In the genomic region with DNA sequence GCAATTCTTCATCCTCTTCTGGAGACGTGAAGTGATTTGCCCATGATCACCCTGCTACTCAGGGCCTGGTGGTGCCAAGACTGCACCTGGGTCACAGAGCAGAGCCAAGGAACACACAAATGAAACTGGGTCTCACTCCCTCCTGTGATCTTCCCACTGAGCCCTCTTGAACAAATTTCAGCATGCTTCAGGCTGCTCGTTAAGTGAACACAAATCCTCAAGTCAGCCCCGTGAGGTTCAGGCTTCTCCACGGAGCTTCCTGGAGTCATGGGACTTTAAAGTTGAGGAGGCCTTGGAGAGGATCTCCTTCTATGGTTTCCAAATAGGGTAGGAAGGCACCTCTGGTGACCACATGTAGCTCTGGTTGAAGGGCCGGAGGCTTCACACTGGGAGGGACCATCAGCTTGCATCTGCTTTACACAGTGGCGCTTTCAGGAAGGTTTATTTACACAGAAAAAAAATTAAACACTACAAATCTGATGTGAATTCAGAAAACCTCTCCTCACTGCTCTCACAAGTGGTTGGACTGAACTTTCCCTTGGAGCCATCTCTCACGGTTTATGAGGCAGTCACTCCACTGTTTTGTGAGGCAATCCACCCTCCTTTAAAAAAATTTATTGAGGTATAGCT, we compare ENCODE assay signal across 15 cellular contexts.
DNase-seq lines count a peak whose midpoint lies in the region; ATAC-seq and TF ChIP-seq lines count a peak whose summit lies in the region.
"Had no signal": no experiment of that assay in that cellular context is flagged by ENCODE, and none has a peak within 500 bp of the region (broad histone marks: within the 10 kb centered on the region; RNA-seq: fewer than 3 reads in every experiment).

No MANE protein-coding gene starts in this region.

- H3K9me3 ChIP-seq in SJCRH30 (replicated peaks) (no peaks in the 10 kb centered on the region), smooth muscle cell (replicated peaks; ENCODE audit: low read depth) (no peaks in the 10 kb centered on the region)
- H3K9me3 ChIP-seq in CD8-positive, alpha-beta memory T cell (ENCODE audit: low read length), result no peaks in the 10 kb centered on the region
- H3K9me3 ChIP-seq: Peyer's patch had no signal

- H3K4me3 Mint-ChIP-seq in CD8-positive, alpha-beta memory T cell, result no peak overlapping the region

- H3K27ac ChIP-seq in SJCRH30 (peak overlapping the region; percentile 83; the same call in 1 of the 2 replicates), smooth muscle cell (ENCODE audit: low read depth) (no peak overlapping the region)
- H3K27ac ChIP-seq in CD8-positive, alpha-beta memory T cell (ENCODE audit: low read depth, low read length), result no peak overlapping the region
- H3K27ac ChIP-seq: Peyer's patch had no signal

- H3K36me3 ChIP-seq in SJCRH30, result no peaks in the 10 kb centered on the region
- H3K36me3 ChIP-seq in smooth muscle cell (ENCODE audit: low read depth), result no peaks in the 10 kb centered on the region
- H3K36me3 ChIP-seq in CD8-positive, alpha-beta memory T cell (ENCODE audit: insufficient read depth, low read length), result no peaks in the 10 kb centered on the region
- H3K36me3 ChIP-seq: Peyer's patch had no signal

- no peaks in the 10 kb centered on the region for H3K79me2 ChIP-seq in smooth muscle cell (ENCODE audit: low read depth)

- H3K4me3 ChIP-seq in SJCRH30 (no peak overlapping the region), smooth muscle cell (no peak overlapping the region)
- no peak overlapping the region for H3K4me3 ChIP-seq in CD8-positive, alpha-beta memory T cell (ENCODE audit: low read length)
- H3K4me3 ChIP-seq: Peyer's patch had no signal

- POLR2A ChIA-PET in CD8-positive, alpha-beta memory T cell (lab: Charles Lee), result no interaction called here

- no peak overlapping the region for H2AFZ ChIP-seq in smooth muscle cell (ENCODE audit: low read depth)

- H3K4me1 Mint-ChIP-seq in CD8-positive, alpha-beta memory T cell, result peaks cover 7 to 15% (median 13%) of the 10 kb centered on the region in 3 donors

- CTCF ChIA-PET in CD8-positive, alpha-beta memory T cell (lab: Charles Lee), result no interaction called here

- peaks cover 0 to 3% (median 0%) of the 10 kb centered on the region in 5 donors for H3K9me3 Mint-ChIP-seq in CD8-positive, alpha-beta memory T cell

- peaks cover 11 to 20% of the 10 kb centered on the region in 2 donors for H3K27me3 Mint-ChIP-seq in CD8-positive, alpha-beta memory T cell

- H4K20me1 ChIP-seq in smooth muscle cell (ENCODE audit: low read depth), result peaks cover 6% of the 10 kb centered on the region

- no peak overlapping the region for H3K27ac Mint-ChIP-seq in CD8-positive, alpha-beta memory T cell

- H3K4me1 ChIP-seq in SJCRH30 (peaks cover 21% of the 10 kb centered on the region), smooth muscle cell (ENCODE audit: low read depth) (peaks cover 4% of the 10 kb centered on the region)
- no peaks in the 10 kb centered on the region for H3K4me1 ChIP-seq in CD8-positive, alpha-beta memory T cell (ENCODE audit: insufficient read depth, low read length)
- H3K4me1 ChIP-seq: Peyer's patch had no signal

- WGBS in smooth muscle cell (ENCODE audit: low lambda C conversion rate), result 43% methylated on average over 7 of the region's 7 CpGs

- no peaks in the 10 kb centered on the region for H3K27me3 ChIP-seq in SJCRH30
- peaks cover 4% of the 10 kb centered on the region for H3K27me3 ChIP-seq in smooth muscle cell (ENCODE audit: low read depth)
- no peaks in the 10 kb centered on the region for H3K27me3 ChIP-seq in CD8-positive, alpha-beta memory T cell (ENCODE audit: insufficient read depth, low read length, poor library complexity, severe bottlenecking)
- H3K27me3 ChIP-seq: Peyer's patch had no signal

- H3K36me3 Mint-ChIP-seq in CD8-positive, alpha-beta memory T cell, result no peaks in the 10 kb centered on the region

- peaks cover 5% of the 10 kb centered on the region for H3F3A ChIP-seq in smooth muscle cell (ENCODE audit: low read depth)

- ATAC-seq in GM19328 (IDR thresholded peaks at IDR 0.05; ENCODE audit: unreplicated experiment), result no peak

- DNase-seq in NCI-H748 (lab: John Stamatoyannopoulos, UW; ENCODE audit: unreplicated experiment), result peak; percentile 23
- no peak for DNase-seq in NCI-H748 treated with DMSO at 0.1 percent for 48 hours (lab: John Stamatoyannopoulos, UW)
- peak; percentile 36 for DNase-seq in NCI-H2029 treated with DMSO at 0.1 percent for 48 hours (lab: John Stamatoyannopoulos, UW)
- peak in 1 of 2 experiments; percentile 27 for DNase-seq in SJCRH30
- no peak for DNase-seq in smooth muscle cell (lab: John Stamatoyannopoulos, UW; ENCODE audit: unreplicated experiment)
- DNase-seq in CD8-positive, alpha-beta memory T cell, result no peak
- no peak for DNase-seq in COLO829 (ENCODE audit: low spot score)
- DNase-seq: AML-193, H7, KG1, NCI-H1048, NCI-H2081, Peyer's patch, Right ventricle myocardium superior had no signal

- no peak for TF ChIP-seq CTCF in smooth muscle cell (IDR thresholded peaks at IDR 0.05; ENCODE audit: borderline replicate concordance, insufficient read depth, poor library complexity, severe bottlenecking)

- H3K9ac ChIP-seq in smooth muscle cell (ENCODE audit: low read depth), result no peak overlapping the region

- peak overlapping the region; percentile 41 for H3K4me2 ChIP-seq in smooth muscle cell

Comparison
In these comparisons a context has a peak if more than half of its experiments do, and no peak if none do; other contexts are left out.
1. DNase-seq: peak in NCI-H748 (single experiment) and NCI-H2029 treated with DMSO at 0.1 percent for 48 hours (single experiment); none in NCI-H748 treated with DMSO at 0.1 percent for 48 hours (single experiment), smooth muscle cell (single experiment), CD8-positive, alpha-beta memory T cell (0 of 5) and COLO829 (single experiment).